ENCODE assay signal across 9 cellular contexts in the genomic region with DNA sequence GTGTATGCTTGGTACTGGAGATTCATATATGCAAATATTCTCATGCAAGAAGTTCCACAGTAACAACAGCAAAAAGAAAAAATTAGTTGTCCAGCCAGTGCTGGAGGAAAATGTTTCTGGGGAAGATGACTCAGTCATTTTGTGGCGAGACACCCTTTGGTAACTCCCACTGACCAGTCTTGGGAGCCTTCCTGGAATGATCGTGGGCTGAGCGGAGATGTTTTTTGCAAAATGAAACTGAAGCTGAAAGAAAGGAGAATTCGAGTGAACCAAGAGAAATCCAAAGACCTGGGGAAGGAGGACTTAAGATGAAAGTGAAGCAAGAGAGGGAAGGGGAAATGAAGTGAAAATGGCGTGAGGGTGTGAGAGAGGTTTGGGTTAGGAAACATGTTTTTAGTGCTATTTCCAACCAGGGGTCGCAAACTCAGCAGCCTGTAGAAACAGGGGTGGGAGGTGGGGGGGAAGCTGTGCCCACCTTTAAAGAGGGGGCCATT. TPM values are rescaled to one million over a fixed set of nuclear protein-coding genes. Genes with fewer than 3 reads are reported as not detected.
DNase-seq lines count a peak whose midpoint lies in the region; ATAC-seq, FAIRE-seq and TF ChIP-seq lines count a peak whose summit lies in the region.
"Had no signal": no experiment of that assay in that cellular context is flagged by ENCODE, and none has a peak within 500 bp of the region (broad histone marks: within the 10 kb centered on the region; RNA-seq: fewer than 3 reads in every experiment).

No MANE protein-coding gene starts in this region.

- no peaks in the 10 kb centered on the region; the same call in none of the 2 replicates for H3K27me3 Mint-ChIP-seq in HFFc6 (ENCODE audit: insufficient read depth)

- H3K4me1 Mint-ChIP-seq in HFFc6 (ENCODE audit: low read depth), result peaks cover 54% of the 10 kb centered on the region

- TF ChIP-seq CTCF in A549 (IDR thresholded peaks at IDR 0.05) (no peak), HFFc6 (IDR thresholded peaks at IDR 0.05) (no peak), foreskin fibroblast (IDR thresholded peaks at IDR 0.05; ENCODE audit: low read depth, low read length) (no peak)

- 0 out of 5 replicates have a peak, but pooled peaks of 1 of the 2 experiments have one; percentile 4 for TF ChIP-seq RAD21 in A549 (conservative IDR thresholded peaks at IDR 0.05 in 1 of 2, IDR thresholded peaks at IDR 0.05 in 1 of 2)

- peaks cover 91% of the 10 kb centered on the region for H3K4me1 ChIP-seq in A549

- H3K27ac Mint-ChIP-seq in HFFc6, result peak overlapping the region; percentile 97

- peak; percentile 13 for FAIRE-seq in A549 (lab: Jason Lieb, UNC)

- POLR2A ChIA-PET in A549 (lab: Yijun Ruan, JAX), result interaction anchor here (0.9 to 2.6 kb wide), 3 partner anchors 18 to 24 kb away, joined by 3 to 8 read pairs (median 5); no protein-coding TSS in a partner anchor

- peaks cover 27% of the 10 kb centered on the region for H3K36me3 Mint-ChIP-seq in HFFc6 (ENCODE audit: low read depth)

- no peaks in the 10 kb centered on the region for H3K9me3 ChIP-seq in A549
- H3K9me3 ChIP-seq: body of pancreas had no signal

- TF ChIP-seq EP300 in A549 (IDR thresholded peaks at IDR 0.05), result no peak

- peak overlapping the region; percentile 90 for H3K27ac ChIP-seq in A549

- peak overlapping the region; percentile 91 for H3K4me3 Mint-ChIP-seq in HFFc6

- WGBS in A549 (ENCODE audit: missing lambda C conversion rate), result 1% methylated on average over 6 of the region's 6 CpGs

- TF ChIP-seq POLR2A in A549 (IDR thresholded peaks at IDR 0.05; ENCODE audit: low read length), result no peak

- ATAC-seq in A549 (peak in 1 of 2 experiments; percentile 45; a peak in 3 of 6 replicates), GM18870 (IDR thresholded peaks at IDR 0.05; ENCODE audit: unreplicated experiment) (no peak)
- ATAC-seq: body of pancreas had no signal

- CTCF ChIA-PET in A549 (lab: Yijun Ruan, JAX), result interaction anchor here (0.6 to 5.6 kb wide), 7 partner anchors 10 to 136 kb away, joined by 3 to 33 read pairs (median 5); partner anchors contain the start of gene TMC7

- H3K4me3 ChIP-seq in A549 (peak overlapping the region; percentile 24), foreskin fibroblast (ENCODE audit: low read depth in 1 of 2, low read length in 2 of 2) (peak overlapping the region; percentile 56 to 60)
- H3K4me3 ChIP-seq: body of pancreas had no signal

- DNase-seq in A549 (ENCODE audit: low read depth in 1 of 2, low spot score in 1 of 2) (peak; percentile 71 to 82), HFFc6 (peak; percentile 87), foreskin fibroblast (peak; percentile 87 to 94), renal cortical epithelial cell (ENCODE audit: low read depth) (peak; percentile 91), 8988T (no peak), NCI-H146 treated with DMSO at 0.1 percent for 48 hours (lab: John Stamatoyannopoulos, UW; ENCODE audit: unreplicated experiment) (no peak)
- peak; percentile 47 to 63 for DNase-seq in activated CD4-positive, alpha-beta T cell treated with anti-CD3 and anti-CD28 coated beads, Interleukin-2, amount 50 U/mL, for 48 hours

- H3K9me3 Mint-ChIP-seq in HFFc6, result peaks cover 3% of the 10 kb centered on the region; the same call in 1 of the 2 replicates

- H3K4me2 ChIP-seq in A549, result peak overlapping the region; percentile 85

TF ChIP-seq in A549, 52 proteins besides CTCF, POLR2A, EP300 and RAD21 (continues in another document):
- TF ChIP-seq NPAS2 (CRISPR knock-in tag; IDR thresholded peaks at IDR 0.05; ENCODE audit: borderline replicate concordance), result no peak
- TF ChIP-seq, protein P1, sequence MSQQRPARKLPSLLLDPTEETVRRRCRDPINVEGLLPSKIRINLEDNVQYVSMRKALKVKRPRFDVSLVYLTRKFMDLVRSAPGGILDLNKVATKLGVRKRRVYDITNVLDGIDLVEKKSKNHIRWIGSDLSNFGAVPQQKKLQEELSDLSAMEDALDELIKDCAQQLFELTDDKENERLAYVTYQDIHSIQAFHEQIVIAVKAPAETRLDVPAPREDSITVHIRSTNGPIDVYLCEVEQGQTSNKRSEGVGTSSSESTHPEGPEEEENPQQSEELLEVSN (IDR thresholded peaks at IDR 0.05; ENCODE audit: borderline replicate concordance, low read depth), result no peak
- TF ChIP-seq CBX2 (IDR thresholded peaks at IDR 0.05; ENCODE audit: borderline replicate concordance, low read depth), result no peak
- no peak for TF ChIP-seq RFX5 (IDR thresholded peaks at IDR 0.05)
- TF ChIP-seq SMC3 (IDR thresholded peaks at IDR 0.05), result no peak
- TF ChIP-seq HOXB5 (CRISPR knock-in tag; IDR thresholded peaks at IDR 0.05), result no peak
- TF ChIP-seq FOSB (CRISPR knock-in tag; IDR thresholded peaks at IDR 0.05), result no peak
- peak; percentile 51; the same call in 1 of the 2 replicates for TF ChIP-seq MAX (IDR thresholded peaks at IDR 0.05)
- TF ChIP-seq HDAC2 (IDR thresholded peaks at IDR 0.05), result no peak
- TF ChIP-seq, protein P2, sequence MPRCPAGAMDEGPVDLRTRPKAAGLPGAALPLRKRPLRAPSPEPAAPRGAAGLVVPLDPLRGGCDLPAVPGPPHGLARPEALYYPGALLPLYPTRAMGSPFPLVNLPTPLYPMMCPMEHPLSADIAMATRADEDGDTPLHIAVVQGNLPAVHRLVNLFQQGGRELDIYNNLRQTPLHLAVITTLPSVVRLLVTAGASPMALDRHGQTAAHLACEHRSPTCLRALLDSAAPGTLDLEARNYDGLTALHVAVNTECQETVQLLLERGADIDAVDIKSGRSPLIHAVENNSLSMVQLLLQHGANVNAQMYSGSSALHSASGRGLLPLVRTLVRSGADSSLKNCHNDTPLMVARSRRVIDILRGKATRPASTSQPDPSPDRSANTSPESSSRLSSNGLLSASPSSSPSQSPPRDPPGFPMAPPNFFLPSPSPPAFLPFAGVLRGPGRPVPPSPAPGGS (IDR thresholded peaks at IDR 0.05), result no peak
- TF ChIP-seq RCOR1 (IDR thresholded peaks at IDR 0.05; ENCODE audit: low read depth, low read length), result no peak
- TF ChIP-seq REST (IDR thresholded peaks at IDR 0.05), result no peak
- TF ChIP-seq JUNB (IDR thresholded peaks at IDR 0.05), result no peak
- no peak for TF ChIP-seq SREBF2 (IDR thresholded peaks at IDR 0.05)
- TF ChIP-seq CHD2 (IDR thresholded peaks at IDR 0.05; ENCODE audit: low read length, partially characterized antibody), result no peak
- no peak for TF ChIP-seq JUN (IDR thresholded peaks at IDR 0.05)
- TF ChIP-seq KDM5A (IDR thresholded peaks at IDR 0.05), result no peak

RNA-seq across cellular contexts. Expression of gene ITPRIPL2, which starts 5.2 kb away (rescaled TPM):
- 17.5 and 18.3 TPM in 2 replicates for polyA plus RNA-seq in A549 (2011; rRNA removed)
- polyA plus RNA-seq in A549 (2012; cell fraction: cytosol; rRNA removed), result 7.2 and 13.0 TPM in 2 replicates
- 13.5 and 18.8 TPM in 2 replicates for polyA plus RNA-seq in A549 (2012; cell fraction: nucleus; rRNA removed)
- polyA plus RNA-seq in A549 (2017; fragmentation: RNase III; extraction: RNeasy Plus Mini Kit Qiagen cat#74134 plus additional on column Dnase treatment), result 14.7 to 16.3 TPM (median 15.5 TPM) in 3 replicates
- 16.8 and 17.3 TPM in 2 replicates for polyA minus RNA-seq in A549 (2011; rRNA and poly(A)+ RNA removed)
- total RNA-seq in HFFc6 (2021; fragmentation: NEBNext Ultra II Directional; extraction: Animal tissue kit (Norgen Biotek cat#: 25700)), result 10 to 100 TPM; 36.3 to 56.9 (median 43.1) TPM
- 32.1 and 50.8 TPM in 2 replicates for total RNA-seq in renal cortical epithelial cell

RNA-seq across cellular contexts. Expression of gene SYT17, which starts 49.1 kb away (rescaled TPM):
- polyA plus RNA-seq in A549 (2011; rRNA removed) (18.7 and 28.1 TPM in 2 replicates), A549 (2017; fragmentation: RNase III; extraction: RNeasy Plus Mini Kit Qiagen cat#74134 plus additional on column Dnase treatment) (8.3 to 10.7 TPM (median 9.8 TPM) in 3 replicates)
- 30.4 and 32.1 TPM in 2 replicates for polyA plus RNA-seq in A549 (2012; cell fraction: cytosol; rRNA removed)
- 43.8 and 51.1 TPM in 2 replicates for polyA plus RNA-seq in A549 (2012; cell fraction: nucleus; rRNA removed)
- 42.4 and 65.7 TPM in 2 replicates for polyA minus RNA-seq in A549 (2011; rRNA and poly(A)+ RNA removed)
- not detected for total RNA-seq in HFFc6 (2021; fragmentation: NEBNext Ultra II Directional; extraction: Animal tissue kit (Norgen Biotek cat#: 25700))
- total RNA-seq in renal cortical epithelial cell, result 0.30 TPM in 1 of 2 replicates, not detected in the other

RNA-seq across cellular contexts. Expression of gene COQ7, which starts 51.6 kb away (rescaled TPM):
- polyA plus RNA-seq in A549 (2011; rRNA removed), result 17.9 and 23.8 TPM in 2 replicates
- polyA plus RNA-seq in A549 (2012; cell fraction: cytosol; rRNA removed), result 19.4 and 23.1 TPM in 2 replicates
- polyA plus RNA-seq in A549 (2012; cell fraction: nucleus; rRNA removed), result 10.5 and 14.7 TPM in 2 replicates
- polyA plus RNA-seq in A549 (2017; fragmentation: RNase III; extraction: RNeasy Plus Mini Kit Qiagen cat#74134 plus additional on column Dnase treatment), result 15.9 to 18.5 TPM (median 16.3 TPM) in 3 replicates
- 16.9 and 20.4 TPM in 2 replicates for polyA minus RNA-seq in A549 (2011; rRNA and poly(A)+ RNA removed)
- total RNA-seq in HFFc6 (2021; fragmentation: NEBNext Ultra II Directional; extraction: Animal tissue kit (Norgen Biotek cat#: 25700)), result 10 to 100 TPM; 15.1 to 19.1 (median 16.8) TPM
- total RNA-seq in renal cortical epithelial cell, result 12.3 and 28.1 TPM in 2 replicates

Comparison
In these comparisons a context has a peak if more than half of its experiments do, and no peak if none do; other contexts are left out.
1. DNase-seq: peak in A549 (2 of 2), HFFc6 (single experiment), activated CD4-positive, alpha-beta T cell treated with anti-CD3 and anti-CD28 coated beads, Interleukin-2, amount 50 U/mL, for 48 hours (2 of 2), foreskin fibroblast (2 of 2) and renal cortical epithelial cell (single experiment); none in 8988T (single experiment) and NCI-H146 treated with DMSO at 0.1 percent for 48 hours (single experiment).